38 cellular contexts compared by ENCODE assay signal in genomic region chr15:93107646-93108045, GRCh38. TPM values are rescaled to one million over a fixed set of nuclear protein-coding genes. Genes with fewer than 3 reads are reported as not detected.
"Had no signal": no experiment of that assay in that cellular context is flagged by ENCODE, and none has a peak within 500 bp of the region (broad histone marks: within the 10 kb centered on the region; RNA-seq: fewer than 3 reads in every experiment).

No MANE protein-coding gene starts in this region.

- H3K9me3 ChIP-seq: adrenal gland, body of pancreas had no signal

- ATAC-seq: activated CD8-positive, alpha-beta T cell treated with anti-CD3 and anti-CD28 coated beads for 36 hours; activated naive CD4-positive, alpha-beta T cell treated with anti-CD3 and anti-CD28 coated beads, Interleukin-2, amount 50 U/mL, for 72 hours; activated T-cell treated with anti-CD3 and anti-CD28 coated beads, Interleukin-2, amount 50 U/mL, for 4 hours; activated T-cell treated with anti-CD3 and anti-CD28 coated beads, Interleukin-2, amount 50 U/mL, for 72 hours; activated T-helper 17 cell treated with anti-CD3 and anti-CD28 coated beads, Interleukin-2, amount 50 U/mL, for 72 hours; body of pancreas; T-helper 17 cell had no signal

- H3K27ac Mint-ChIP-seq: activated B cell treated with CpG ODN at 0.5 μM for 24 hours; activated CD4-positive, alpha-beta memory T cell treated with anti-CD3 and anti-CD28 coated beads for 36 hours; activated CD4-positive, alpha-beta T cell treated with anti-CD3 and anti-CD28 coated beads, Interleukin-2, amount 10 ng/mL, durations not matched to agents 24 days and 14 days; activated CD8-positive, alpha-beta T cell treated with anti-CD3 and anti-CD28 coated beads for 36 hours; activated naive CD4-positive, alpha-beta T cell treated with anti-CD3 and anti-CD28 coated beads for 36 hours; activated naive CD4-positive, alpha-beta T cell treated with anti-CD3 and anti-CD28 coated beads, Interleukin-2, amount 50 U/mL, for 72 hours; activated naive CD8-positive, alpha-beta T cell treated with anti-CD3 and anti-CD28 coated beads for 36 hours; activated T-cell treated with anti-CD3 and anti-CD28 coated beads, Interleukin-2, amount 50 U/mL, for 72 hours; activated T-helper 1 cell treated with anti-CD3 and anti-CD28 coated beads, Interleukin-12 subunit alpha, Interleukin-12 subunit beta, Interleukin-2, Interleukin-4 antibody, amounts not matched to agents 30 ng/mL and 10 ng/mL and 1 ng/mL, durations not matched to agents 14 hours and 24 hours and 36 hours; activated T-helper 17 cell treated with anti-CD3 and anti-CD28 coated beads, Interleukin-2, amount 50 U/mL, for 72 hours; T-helper 17 cell had no signal

- H3K27ac ChIP-seq: adrenal gland, body of pancreas, cardiac muscle cell, VCaP had no signal

- H3K4me1 ChIP-seq: adrenal gland, body of pancreas had no signal

- H3K36me3 ChIP-seq: adrenal gland, cardiac muscle cell had no signal

- H3K4me1 Mint-ChIP-seq: activated B cell treated with CpG ODN at 0.5 μM for 24 hours; activated CD4-positive, alpha-beta T cell treated with anti-CD3 and anti-CD28 coated beads, Interleukin-2, amount 10 ng/mL, durations not matched to agents 24 days and 14 days; activated T-helper 17 cell treated with anti-CD3 and anti-CD28 coated beads, Interleukin-2, amount 50 U/mL, for 72 hours had no signal

- H3K9me3 Mint-ChIP-seq: activated CD4-positive, alpha-beta memory T cell treated with anti-CD3 and anti-CD28 coated beads for 36 hours; activated CD4-positive, alpha-beta T cell treated with anti-CD3 and anti-CD28 coated beads, Interleukin-2, amount 10 ng/mL, durations not matched to agents 24 days and 14 days; activated CD8-positive, alpha-beta T cell treated with anti-CD3 and anti-CD28 coated beads for 36 hours; activated naive CD4-positive, alpha-beta T cell treated with anti-CD3 and anti-CD28 coated beads for 36 hours; activated naive CD4-positive, alpha-beta T cell treated with anti-CD3 and anti-CD28 coated beads, Interleukin-2, amount 50 U/mL, for 72 hours; activated naive CD8-positive, alpha-beta T cell treated with anti-CD3 and anti-CD28 coated beads for 36 hours; activated T-cell treated with anti-CD3 and anti-CD28 coated beads, Interleukin-2, amount 50 U/mL, for 72 hours; activated T-helper 1 cell treated with anti-CD3 and anti-CD28 coated beads, Interleukin-12 subunit alpha, Interleukin-12 subunit beta, Interleukin-2, Interleukin-4 antibody, amounts not matched to agents 30 ng/mL and 10 ng/mL and 1 ng/mL, durations not matched to agents 14 hours and 24 hours and 36 hours; activated T-helper 17 cell treated with anti-CD3 and anti-CD28 coated beads, Interleukin-2, amount 50 U/mL, for 72 hours had no signal

- H3K27me3 ChIP-seq: body of pancreas had no signal

- FAIRE-seq: astrocyte, bronchial epithelial cell, colon, TTC549 had no signal

- H3K36me3 Mint-ChIP-seq: activated CD4-positive, alpha-beta memory T cell treated with anti-CD3 and anti-CD28 coated beads for 36 hours; activated naive CD4-positive, alpha-beta T cell treated with anti-CD3 and anti-CD28 coated beads, Interleukin-2, amount 50 U/mL, for 72 hours; activated naive CD8-positive, alpha-beta T cell treated with anti-CD3 and anti-CD28 coated beads for 36 hours had no signal

- DNase-seq: activated B cell treated with CpG ODN at 0.5 μM for 24 hours; activated CD4-positive, alpha-beta memory T cell treated with anti-CD3 and anti-CD28 coated beads for 36 hours; activated CD4-positive, alpha-beta T cell treated with anti-CD3 and anti-CD28 coated beads for 4 hours; activated CD4-positive, alpha-beta T cell treated with anti-CD3 and anti-CD28 coated beads, Interleukin-2, amount 10 ng/mL, durations not matched to agents 24 days and 14 days; activated CD4-positive, alpha-beta T cell treated with anti-CD3 and anti-CD28 coated beads, Interleukin-2, amount 50 U/mL, for 1 hour; activated CD4-positive, alpha-beta T cell treated with anti-CD3 and anti-CD28 coated beads, Interleukin-2, amount 50 U/mL, for 4 hours; activated CD4-positive, CD25-positive, alpha-beta regulatory T cell treated with anti-CD3 and anti-CD28 coated beads, Interleukin-2, amount 50 U/mL, for 72 hours; activated CD8-positive, alpha-beta memory T cell treated with anti-CD3 and anti-CD28 coated beads, Interleukin-2, amount 50 U/mL, for 4 hours; activated CD8-positive, alpha-beta T cell treated with anti-CD3 and anti-CD28 coated beads for 36 hours; activated effector memory CD4-positive, alpha-beta T cell treated with anti-CD3 and anti-CD28 coated beads, Interleukin-2, amount 50 U/mL, for 16 hours; activated gamma-delta T cell treated with Interleukin-2 at 50 U/mL for 16 hours; activated naive CD4-positive, alpha-beta T cell; activated naive CD4-positive, alpha-beta T cell treated with anti-CD3 and anti-CD28 coated beads for 36 hours; activated naive CD4-positive, alpha-beta T cell treated with anti-CD3 and anti-CD28 coated beads, Interleukin-2, amount 50 U/mL, for 16 hours; activated naive CD8-positive, alpha-beta T cell treated with anti-CD3 and anti-CD28 coated beads for 36 hours; activated T-cell treated with anti-CD3 and anti-CD28 coated beads for 4 hours; activated T-cell treated with anti-CD3 and anti-CD28 coated beads, Interleukin-2, amount 50 U/mL, for 1 hour; activated T-cell treated with anti-CD3 and anti-CD28 coated beads, Interleukin-2, amount 50 U/mL, for 4 hours; activated T-cell treated with anti-CD3 and anti-CD28 coated beads, Interleukin-2, amount 50 U/mL, for 72 hours; adrenal gland; amniotic stem cell; aorta; body of pancreas; caudate nucleus; T-helper 17 cell; T1000 had no signal

- H3K4me3 Mint-ChIP-seq: activated B cell treated with CpG ODN at 0.5 μM for 24 hours; activated CD4-positive, alpha-beta memory T cell treated with anti-CD3 and anti-CD28 coated beads for 36 hours; activated CD4-positive, alpha-beta T cell treated with anti-CD3 and anti-CD28 coated beads, Interleukin-2, amount 10 ng/mL, durations not matched to agents 24 days and 14 days; activated CD8-positive, alpha-beta T cell treated with anti-CD3 and anti-CD28 coated beads for 36 hours; activated naive CD4-positive, alpha-beta T cell treated with anti-CD3 and anti-CD28 coated beads for 36 hours; activated naive CD8-positive, alpha-beta T cell treated with anti-CD3 and anti-CD28 coated beads for 36 hours; activated T-cell treated with anti-CD3 and anti-CD28 coated beads, Interleukin-2, amount 50 U/mL, for 4 hours; activated T-cell treated with anti-CD3 and anti-CD28 coated beads, Interleukin-2, amount 50 U/mL, for 72 hours; activated T-helper 1 cell treated with anti-CD3 and anti-CD28 coated beads, Interleukin-12 subunit alpha, Interleukin-12 subunit beta, Interleukin-2, Interleukin-4 antibody, amounts not matched to agents 30 ng/mL and 10 ng/mL and 1 ng/mL, durations not matched to agents 14 hours and 24 hours and 36 hours; activated T-helper 17 cell treated with anti-CD3 and anti-CD28 coated beads, Interleukin-2, amount 50 U/mL, for 72 hours; T-helper 17 cell had no signal

- H3K4me3 ChIP-seq: adrenal gland, body of pancreas, cardiac muscle cell had no signal

RNA-seq across cellular contexts. Expression of gene RGMA, which starts 18.6 kb away (rescaled TPM):
- total RNA-seq: activated B cell treated with CpG ODN at 0.5 μM for 24 hours; activated CD8-positive, alpha-beta memory T cell treated with anti-CD3 and anti-CD28 coated beads for 36 hours; activated CD8-positive, alpha-beta T cell treated with anti-CD3 and anti-CD28 coated beads for 36 hours; T-helper 1 cell treated with Interleukin-12 subunit alpha and Interleukin-12 subunit beta and Interleukin-4 antibody, amounts not matched to agents 30 ng/mL and 1 ng/mL, for 36 hours; T-helper 17 cell; T-helper 2 cell treated with Interferon-gamma antibody and Interleukin-4, amounts not matched to agents 100 ng/mL and 5 ng/mL, for 36 hours had no signal
